Comparison of ENCODE assay signal across 10 cellular contexts in the genomic region with DNA sequence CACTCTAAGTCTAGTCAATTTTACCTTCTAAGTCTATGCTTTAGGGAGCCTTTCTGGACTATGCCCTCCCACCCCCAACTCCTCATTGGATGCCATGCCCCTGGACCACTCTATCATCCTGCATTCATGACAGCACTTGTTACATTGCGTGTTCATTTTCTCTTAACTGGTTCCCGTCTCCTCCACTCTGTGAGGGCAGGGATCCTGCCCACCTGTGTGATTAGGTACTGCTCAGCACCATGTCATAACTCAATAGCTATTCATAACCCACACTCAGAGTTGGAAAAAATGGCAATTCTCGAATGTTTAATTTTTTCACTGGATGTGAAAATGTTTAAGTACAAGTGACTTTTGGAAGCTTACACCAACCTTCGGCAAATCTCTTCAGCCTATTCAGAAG.
"Had no signal": no experiment of that assay in that cellular context is flagged by ENCODE, and none has a peak within 500 bp of the region (broad histone marks: within the 10 kb centered on the region; RNA-seq: fewer than 3 reads in every experiment).

No MANE protein-coding gene starts in this region.

- ATAC-seq: GM23338, HCT116 had no signal

- H3K9me3 Mint-ChIP-seq: GM23338, H9, HFFc6 had no signal

- H3K4me3 Mint-ChIP-seq: GM23338, H9, HFFc6 had no signal

- FAIRE-seq: H1, H54 had no signal

- H3K27ac Mint-ChIP-seq: GM23338, H9, HFFc6 had no signal

- DNase-seq: GM23248, GOT3, H7, H9, HCEC 1CT, HFFc6 had no signal
